1 cellular context compared by ENCODE assay signal in genomic region chr17:51119415-51120356, GRCh38.
A peak's percentile ranks its signal among the peaks of the same experiment; 100 is the strongest.
TF ChIP-seq lines count a peak whose summit lies in the region.

No MANE protein-coding gene starts in this region.

TF ChIP-seq in HepG2, 621 proteins besides CTCF, POLR2A, EP300 and RAD21 (continued from another document):
- TF ChIP-seq ZBTB49 (CRISPR knock-in tag; IDR thresholded peaks at IDR 0.05; ENCODE audit: borderline replicate concordance) (no peak), CENPX (CRISPR knock-in tag; IDR thresholded peaks at IDR 0.05) (no peak), RBFOX2 (IDR thresholded peaks at IDR 0.05; ENCODE audit: low read depth, low read length) (0 out of 2 replicates have a peak, but pooled peaks have one; percentile 21)
